Comparison of ENCODE assay signal across 1 cellular context in the genomic region with DNA sequence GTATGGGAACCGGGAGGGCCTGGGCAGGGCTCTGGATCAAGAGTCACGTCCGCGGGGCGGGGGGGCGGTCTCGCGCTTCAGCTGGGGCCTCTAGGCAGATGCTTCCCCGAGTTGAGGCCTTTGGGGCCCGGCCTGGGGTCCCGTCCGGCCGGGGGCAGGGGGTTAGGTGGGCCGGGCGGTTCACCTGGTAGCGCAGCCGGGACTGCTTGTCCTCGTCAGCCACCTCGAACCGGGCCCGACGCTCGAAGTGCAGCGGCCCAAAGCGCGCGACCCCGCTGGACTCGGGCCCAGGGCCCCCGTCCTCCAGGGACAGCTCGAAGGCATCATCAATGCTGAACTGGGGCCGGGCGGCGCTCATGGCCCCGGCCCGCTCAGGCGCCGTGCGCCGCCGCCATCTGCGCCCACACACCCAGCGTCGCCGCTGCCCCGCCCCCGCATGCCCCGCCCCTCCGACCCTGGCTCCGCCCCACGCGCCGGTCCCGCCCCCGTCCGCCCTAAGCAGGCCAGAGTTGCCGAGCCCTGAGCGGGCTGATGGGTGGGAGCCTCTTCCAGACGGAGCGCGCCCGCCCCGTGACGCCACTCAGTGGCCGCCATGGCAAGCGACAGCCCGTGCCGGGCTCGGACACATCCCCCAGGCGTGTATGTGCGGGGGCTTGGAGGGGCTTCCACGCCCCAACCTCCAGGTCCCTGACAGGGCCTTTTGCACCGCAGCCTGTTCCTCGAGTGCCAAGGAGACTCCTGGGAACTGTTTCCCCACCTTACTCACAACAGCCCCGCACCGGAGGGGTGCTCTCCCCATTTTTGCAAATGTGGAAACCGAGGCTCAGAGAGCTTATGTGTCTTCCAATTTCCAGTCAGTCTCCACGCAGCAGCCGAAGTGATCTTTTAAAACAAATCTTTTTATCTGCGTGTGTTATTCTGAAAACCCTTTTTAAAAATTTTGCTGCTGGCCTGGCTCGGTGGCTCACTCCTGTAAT.
TF ChIP-seq lines count a peak whose summit lies in the region.

A gene with protein sequence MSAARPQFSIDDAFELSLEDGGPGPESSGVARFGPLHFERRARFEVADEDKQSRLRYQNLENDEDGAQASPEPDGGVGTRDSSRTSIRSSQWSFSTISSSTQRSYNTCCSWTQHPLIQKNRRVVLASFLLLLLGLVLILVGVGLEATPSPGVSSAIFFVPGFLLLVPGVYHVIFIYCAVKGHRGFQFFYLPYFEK (minus strand): TSS at position 417 of the 977 bp plus-strand sequence. CDS start 59 bp downstream, at position 358.

TF ChIP-seq in K562, 482 proteins besides CTCF, POLR2A, EP300 and RAD21 (continued from another document and continues in another):
- TF ChIP-seq, protein P1, sequence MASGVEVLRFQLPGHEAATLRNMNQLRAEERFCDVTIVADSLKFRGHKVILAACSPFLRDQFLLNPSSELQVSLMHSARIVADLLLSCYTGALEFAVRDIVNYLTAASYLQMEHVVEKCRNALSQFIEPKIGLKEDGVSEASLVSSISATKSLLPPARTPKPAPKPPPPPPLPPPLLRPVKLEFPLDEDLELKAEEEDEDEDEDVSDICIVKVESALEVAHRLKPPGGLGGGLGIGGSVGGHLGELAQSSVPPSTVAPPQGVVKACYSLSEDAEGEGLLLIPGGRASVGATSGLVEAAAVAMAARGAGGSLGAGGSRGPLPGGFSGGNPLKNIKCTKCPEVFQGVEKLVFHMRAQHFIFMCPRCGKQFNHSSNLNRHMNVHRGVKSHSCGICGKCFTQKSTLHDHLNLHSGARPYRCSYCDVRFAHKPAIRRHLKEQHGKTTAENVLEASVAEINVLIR (CRISPR knock-in tag; IDR thresholded peaks at IDR 0.05) = peak; percentile 66
- TF ChIP-seq SNRNP70 (optimal IDR thresholded peaks at IDR 0.05; ENCODE audit: low read depth, low read length) (no peak), MYC (IDR thresholded peaks at IDR 0.05; ENCODE audit: low read depth, low read length) (peak; percentile 73), MYC (CRISPR knock-in tag; IDR thresholded peaks at IDR 0.05; ENCODE audit: borderline replicate concordance, low read depth) (peak; percentile 59; the same call in 1 of the 2 replicates), POLR2AphosphoS5 (IDR thresholded peaks at IDR 0.05; ENCODE audit: control insufficient read depth, insufficient read depth, low read depth, low read length) (peak; percentile 76), PHF8 (IDR thresholded peaks at IDR 0.05; ENCODE audit: borderline replicate concordance, low read length) (peak; percentile 87; the same call in 1 of the 2 replicates), SMARCA4 (IDR thresholded peaks at IDR 0.05) (no peak), CREM (IDR thresholded peaks at IDR 0.05; ENCODE audit: low read depth) (peak; percentile 93), RB1 (IDR thresholded peaks at IDR 0.05; ENCODE audit: low read depth) (peak; percentile 82), ZNF707 (CRISPR knock-in tag; conservative IDR thresholded peaks at IDR 0.05) (0 out of 2 replicates have a peak, but pooled peaks have one; percentile 18), GATAD2B (IDR thresholded peaks at IDR 0.05; ENCODE audit: borderline replicate concordance) (no peak; the same call in 1 of the 2 replicates), CREB1 (IDR thresholded peaks at IDR 0.05) (peak; percentile 74), CREB1 (CRISPR knock-in tag; IDR thresholded peaks at IDR 0.05) (peak; percentile 90), TRIM28 (IDR thresholded peaks at IDR 0.05) (no peak; the same call in 1 of the 2 replicates), CHD4 (IDR thresholded peaks at IDR 0.05; ENCODE audit: insufficient read depth, insufficient replicate concordance, low read depth, low read length, poor library complexity, severe bottlenecking) (no peak), NFRKB (IDR thresholded peaks at IDR 0.05; ENCODE audit: low read depth) (peak; percentile 55; the same call in 1 of the 2 replicates), CBFA2T3 (IDR thresholded peaks at IDR 0.05) (no peak), SNIP1 (IDR thresholded peaks at IDR 0.05; ENCODE audit: low read depth) (no peak), MXI1 (IDR thresholded peaks at IDR 0.05; ENCODE audit: low read depth, low read length) (0 out of 2 replicates have a peak, but pooled peaks have one; percentile 20), SIN3B (IDR thresholded peaks at IDR 0.05; ENCODE audit: low read depth) (no peak; the same call in 1 of the 2 replicates), RBM22 (IDR thresholded peaks at IDR 0.05; ENCODE audit: low read depth, low read length, poor library complexity, severe bottlenecking) (no peak), C11orf30 (IDR thresholded peaks at IDR 0.05; ENCODE audit: low read depth) (peak; percentile 60), MTA1 (IDR thresholded peaks at IDR 0.05; ENCODE audit: borderline replicate concordance) (peak; percentile 58; the same call in 1 of the 2 replicates), FOXK2 (conservative IDR thresholded peaks at IDR 0.05 in 1 of 2, IDR thresholded peaks at IDR 0.05 in 1 of 2; ENCODE audit: low read depth in 2 of 2) (0 out of 4 replicates have a peak, but pooled peaks of 1 of the 2 experiments have one; percentile 13), ZNF778 (CRISPR knock-in tag; IDR thresholded peaks at IDR 0.05) (no peak), KLF10 (CRISPR knock-in tag; IDR thresholded peaks at IDR 0.05) (no peak), BHLHE40 (IDR thresholded peaks at IDR 0.05; ENCODE audit: low read length) (peak; percentile 87)
- TF ChIP-seq, protein P2, sequence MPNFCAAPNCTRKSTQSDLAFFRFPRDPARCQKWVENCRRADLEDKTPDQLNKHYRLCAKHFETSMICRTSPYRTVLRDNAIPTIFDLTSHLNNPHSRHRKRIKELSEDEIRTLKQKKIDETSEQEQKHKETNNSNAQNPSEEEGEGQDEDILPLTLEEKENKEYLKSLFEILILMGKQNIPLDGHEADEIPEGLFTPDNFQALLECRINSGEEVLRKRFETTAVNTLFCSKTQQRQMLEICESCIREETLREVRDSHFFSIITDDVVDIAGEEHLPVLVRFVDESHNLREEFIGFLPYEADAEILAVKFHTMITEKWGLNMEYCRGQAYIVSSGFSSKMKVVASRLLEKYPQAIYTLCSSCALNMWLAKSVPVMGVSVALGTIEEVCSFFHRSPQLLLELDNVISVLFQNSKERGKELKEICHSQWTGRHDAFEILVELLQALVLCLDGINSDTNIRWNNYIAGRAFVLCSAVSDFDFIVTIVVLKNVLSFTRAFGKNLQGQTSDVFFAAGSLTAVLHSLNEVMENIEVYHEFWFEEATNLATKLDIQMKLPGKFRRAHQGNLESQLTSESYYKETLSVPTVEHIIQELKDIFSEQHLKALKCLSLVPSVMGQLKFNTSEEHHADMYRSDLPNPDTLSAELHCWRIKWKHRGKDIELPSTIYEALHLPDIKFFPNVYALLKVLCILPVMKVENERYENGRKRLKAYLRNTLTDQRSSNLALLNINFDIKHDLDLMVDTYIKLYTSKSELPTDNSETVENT (CRISPR knock-in tag; IDR thresholded peaks at IDR 0.05) = peak; percentile 81; the same call in 1 of the 2 replicates
- TF ChIP-seq, protein P3, sequence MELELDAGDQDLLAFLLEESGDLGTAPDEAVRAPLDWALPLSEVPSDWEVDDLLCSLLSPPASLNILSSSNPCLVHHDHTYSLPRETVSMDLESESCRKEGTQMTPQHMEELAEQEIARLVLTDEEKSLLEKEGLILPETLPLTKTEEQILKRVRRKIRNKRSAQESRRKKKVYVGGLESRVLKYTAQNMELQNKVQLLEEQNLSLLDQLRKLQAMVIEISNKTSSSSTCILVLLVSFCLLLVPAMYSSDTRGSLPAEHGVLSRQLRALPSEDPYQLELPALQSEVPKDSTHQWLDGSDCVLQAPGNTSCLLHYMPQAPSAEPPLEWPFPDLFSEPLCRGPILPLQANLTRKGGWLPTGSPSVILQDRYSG (tag; conservative IDR thresholded peaks at IDR 0.05; ENCODE audit: low read depth) = no peak
- TF ChIP-seq, protein P4, sequence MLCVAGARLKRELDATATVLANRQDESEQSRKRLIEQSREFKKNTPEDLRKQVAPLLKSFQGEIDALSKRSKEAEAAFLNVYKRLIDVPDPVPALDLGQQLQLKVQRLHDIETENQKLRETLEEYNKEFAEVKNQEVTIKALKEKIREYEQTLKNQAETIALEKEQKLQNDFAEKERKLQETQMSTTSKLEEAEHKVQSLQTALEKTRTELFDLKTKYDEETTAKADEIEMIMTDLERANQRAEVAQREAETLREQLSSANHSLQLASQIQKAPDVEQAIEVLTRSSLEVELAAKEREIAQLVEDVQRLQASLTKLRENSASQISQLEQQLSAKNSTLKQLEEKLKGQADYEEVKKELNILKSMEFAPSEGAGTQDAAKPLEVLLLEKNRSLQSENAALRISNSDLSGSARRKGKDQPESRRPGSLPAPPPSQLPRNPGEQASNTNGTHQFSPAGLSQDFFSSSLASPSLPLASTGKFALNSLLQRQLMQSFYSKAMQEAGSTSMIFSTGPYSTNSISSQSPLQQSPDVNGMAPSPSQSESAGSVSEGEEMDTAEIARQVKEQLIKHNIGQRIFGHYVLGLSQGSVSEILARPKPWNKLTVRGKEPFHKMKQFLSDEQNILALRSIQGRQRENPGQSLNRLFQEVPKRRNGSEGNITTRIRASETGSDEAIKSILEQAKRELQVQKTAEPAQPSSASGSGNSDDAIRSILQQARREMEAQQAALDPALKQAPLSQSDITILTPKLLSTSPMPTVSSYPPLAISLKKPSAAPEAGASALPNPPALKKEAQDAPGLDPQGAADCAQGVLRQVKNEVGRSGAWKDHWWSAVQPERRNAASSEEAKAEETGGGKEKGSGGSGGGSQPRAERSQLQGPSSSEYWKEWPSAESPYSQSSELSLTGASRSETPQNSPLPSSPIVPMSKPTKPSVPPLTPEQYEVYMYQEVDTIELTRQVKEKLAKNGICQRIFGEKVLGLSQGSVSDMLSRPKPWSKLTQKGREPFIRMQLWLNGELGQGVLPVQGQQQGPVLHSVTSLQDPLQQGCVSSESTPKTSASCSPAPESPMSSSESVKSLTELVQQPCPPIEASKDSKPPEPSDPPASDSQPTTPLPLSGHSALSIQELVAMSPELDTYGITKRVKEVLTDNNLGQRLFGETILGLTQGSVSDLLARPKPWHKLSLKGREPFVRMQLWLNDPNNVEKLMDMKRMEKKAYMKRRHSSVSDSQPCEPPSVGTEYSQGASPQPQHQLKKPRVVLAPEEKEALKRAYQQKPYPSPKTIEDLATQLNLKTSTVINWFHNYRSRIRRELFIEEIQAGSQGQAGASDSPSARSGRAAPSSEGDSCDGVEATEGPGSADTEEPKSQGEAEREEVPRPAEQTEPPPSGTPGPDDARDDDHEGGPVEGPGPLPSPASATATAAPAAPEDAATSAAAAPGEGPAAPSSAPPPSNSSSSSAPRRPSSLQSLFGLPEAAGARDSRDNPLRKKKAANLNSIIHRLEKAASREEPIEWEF (CRISPR knock-in tag; IDR thresholded peaks at IDR 0.05) = no peak
- TF ChIP-seq, protein P5, sequence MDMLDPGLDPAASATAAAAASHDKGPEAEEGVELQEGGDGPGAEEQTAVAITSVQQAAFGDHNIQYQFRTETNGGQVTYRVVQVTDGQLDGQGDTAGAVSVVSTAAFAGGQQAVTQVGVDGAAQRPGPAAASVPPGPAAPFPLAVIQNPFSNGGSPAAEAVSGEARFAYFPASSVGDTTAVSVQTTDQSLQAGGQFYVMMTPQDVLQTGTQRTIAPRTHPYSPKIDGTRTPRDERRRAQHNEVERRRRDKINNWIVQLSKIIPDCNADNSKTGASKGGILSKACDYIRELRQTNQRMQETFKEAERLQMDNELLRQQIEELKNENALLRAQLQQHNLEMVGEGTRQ (CRISPR knock-in tag; IDR thresholded peaks at IDR 0.05) = peak; percentile 25; the same call in 1 of the 2 replicates
- TF ChIP-seq, protein P6, sequence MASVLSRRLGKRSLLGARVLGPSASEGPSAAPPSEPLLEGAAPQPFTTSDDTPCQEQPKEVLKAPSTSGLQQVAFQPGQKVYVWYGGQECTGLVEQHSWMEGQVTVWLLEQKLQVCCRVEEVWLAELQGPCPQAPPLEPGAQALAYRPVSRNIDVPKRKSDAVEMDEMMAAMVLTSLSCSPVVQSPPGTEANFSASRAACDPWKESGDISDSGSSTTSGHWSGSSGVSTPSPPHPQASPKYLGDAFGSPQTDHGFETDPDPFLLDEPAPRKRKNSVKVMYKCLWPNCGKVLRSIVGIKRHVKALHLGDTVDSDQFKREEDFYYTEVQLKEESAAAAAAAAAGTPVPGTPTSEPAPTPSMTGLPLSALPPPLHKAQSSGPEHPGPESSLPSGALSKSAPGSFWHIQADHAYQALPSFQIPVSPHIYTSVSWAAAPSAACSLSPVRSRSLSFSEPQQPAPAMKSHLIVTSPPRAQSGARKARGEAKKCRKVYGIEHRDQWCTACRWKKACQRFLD (CRISPR knock-in tag; IDR thresholded peaks at IDR 0.05) = no peak
- TF ChIP-seq, protein P7, sequence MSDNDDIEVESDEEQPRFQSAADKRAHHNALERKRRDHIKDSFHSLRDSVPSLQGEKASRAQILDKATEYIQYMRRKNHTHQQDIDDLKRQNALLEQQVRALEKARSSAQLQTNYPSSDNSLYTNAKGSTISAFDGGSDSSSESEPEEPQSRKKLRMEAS (CRISPR knock-in tag; IDR thresholded peaks at IDR 0.05) = peak; percentile 14; the same call in 1 of the 2 replicates
- TF ChIP-seq, protein P8, sequence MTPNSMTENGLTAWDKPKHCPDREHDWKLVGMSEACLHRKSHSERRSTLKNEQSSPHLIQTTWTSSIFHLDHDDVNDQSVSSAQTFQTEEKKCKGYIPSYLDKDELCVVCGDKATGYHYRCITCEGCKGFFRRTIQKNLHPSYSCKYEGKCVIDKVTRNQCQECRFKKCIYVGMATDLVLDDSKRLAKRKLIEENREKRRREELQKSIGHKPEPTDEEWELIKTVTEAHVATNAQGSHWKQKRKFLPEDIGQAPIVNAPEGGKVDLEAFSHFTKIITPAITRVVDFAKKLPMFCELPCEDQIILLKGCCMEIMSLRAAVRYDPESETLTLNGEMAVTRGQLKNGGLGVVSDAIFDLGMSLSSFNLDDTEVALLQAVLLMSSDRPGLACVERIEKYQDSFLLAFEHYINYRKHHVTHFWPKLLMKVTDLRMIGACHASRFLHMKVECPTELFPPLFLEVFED (CRISPR knock-in tag; conservative IDR thresholded peaks at IDR 0.05) = no peak
- TF ChIP-seq, protein P9, sequence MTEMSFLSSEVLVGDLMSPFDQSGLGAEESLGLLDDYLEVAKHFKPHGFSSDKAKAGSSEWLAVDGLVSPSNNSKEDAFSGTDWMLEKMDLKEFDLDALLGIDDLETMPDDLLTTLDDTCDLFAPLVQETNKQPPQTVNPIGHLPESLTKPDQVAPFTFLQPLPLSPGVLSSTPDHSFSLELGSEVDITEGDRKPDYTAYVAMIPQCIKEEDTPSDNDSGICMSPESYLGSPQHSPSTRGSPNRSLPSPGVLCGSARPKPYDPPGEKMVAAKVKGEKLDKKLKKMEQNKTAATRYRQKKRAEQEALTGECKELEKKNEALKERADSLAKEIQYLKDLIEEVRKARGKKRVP (CRISPR knock-in tag; IDR thresholded peaks at IDR 0.05) = 0 out of 2 replicates have a peak, but pooled peaks have one; percentile 26
- TF ChIP-seq, protein P10, sequence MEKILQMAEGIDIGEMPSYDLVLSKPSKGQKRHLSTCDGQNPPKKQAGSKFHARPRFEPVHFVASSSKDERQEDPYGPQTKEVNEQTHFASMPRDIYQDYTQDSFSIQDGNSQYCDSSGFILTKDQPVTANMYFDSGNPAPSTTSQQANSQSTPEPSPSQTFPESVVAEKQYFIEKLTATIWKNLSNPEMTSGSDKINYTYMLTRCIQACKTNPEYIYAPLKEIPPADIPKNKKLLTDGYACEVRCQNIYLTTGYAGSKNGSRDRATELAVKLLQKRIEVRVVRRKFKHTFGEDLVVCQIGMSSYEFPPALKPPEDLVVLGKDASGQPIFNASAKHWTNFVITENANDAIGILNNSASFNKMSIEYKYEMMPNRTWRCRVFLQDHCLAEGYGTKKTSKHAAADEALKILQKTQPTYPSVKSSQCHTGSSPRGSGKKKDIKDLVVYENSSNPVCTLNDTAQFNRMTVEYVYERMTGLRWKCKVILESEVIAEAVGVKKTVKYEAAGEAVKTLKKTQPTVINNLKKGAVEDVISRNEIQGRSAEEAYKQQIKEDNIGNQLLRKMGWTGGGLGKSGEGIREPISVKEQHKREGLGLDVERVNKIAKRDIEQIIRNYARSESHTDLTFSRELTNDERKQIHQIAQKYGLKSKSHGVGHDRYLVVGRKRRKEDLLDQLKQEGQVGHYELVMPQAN (IDR thresholded peaks at IDR 0.05; ENCODE audit: borderline replicate concordance) = no peak
